ENCODE assay signal across 8 cellular contexts in genomic region chr9:77177143-77177893, GRCh38. TPM values are rescaled to one million over a fixed set of nuclear protein-coding genes. Genes with fewer than 3 reads are reported as not detected.
A peak's percentile ranks its signal among the peaks of the same experiment; 100 is the strongest.
DNase-seq lines count a peak whose midpoint lies in the region; ATAC-seq and TF ChIP-seq lines count a peak whose summit lies in the region.

TSS of gene VPS13A (plus strand) at chr9:77177534. CDS start at chr9:77177705, 171 bp downstream.

- DNase-seq in BE2C (peak; percentile 99), NCI-H510A (lab: John Stamatoyannopoulos, UW) (peak; percentile 98), colonic mucosa (peak; percentile 96)
- peak; percentile 92 to 93 for DNase-seq in activated CD4-positive, alpha-beta T cell treated with anti-CD3 and anti-CD28 coated beads for 24 hours (ENCODE audit: low read depth in 2 of 2)
- peak; percentile 95 for DNase-seq in stimulated activated CD4-positive, alpha-beta T cell treated with anti-CD3 and anti-CD28 coated beads, Interleukin-1b, Interleukin-23, amount 100 ng/mL, for 48 hours

- TF ChIP-seq POLR2A in GM19193 (IDR thresholded peaks at IDR 0.05; ENCODE audit: extremely low read depth, insufficient read depth, insufficient read length) = peak; percentile 67

- H3K27me3 ChIP-seq in BE2C (no peaks in the 10 kb centered on the region), colonic mucosa (no peaks in the 10 kb centered on the region), layer of hippocampus (ENCODE audit: control insufficient read depth, insufficient read depth, low read length) (no peaks in the 10 kb centered on the region)

- TF ChIP-seq CTCF in BE2C (IDR thresholded peaks at IDR 0.05; ENCODE audit: low read depth, low read length) = no peak
- TF ChIP-seq CTCF in colonic mucosa (IDR thresholded peaks at IDR 0.05) = no peak

- H3K9me3 ChIP-seq in BE2C = no peaks in the 10 kb centered on the region
- H3K9me3 ChIP-seq in colonic mucosa = no peaks in the 10 kb centered on the region

- ATAC-seq in HG03439 (IDR thresholded peaks at IDR 0.05; ENCODE audit: unreplicated experiment) = peak; percentile 88

- H3K9ac ChIP-seq in colonic mucosa (ENCODE audit: low read depth in 2 of 2, low read length in 2 of 2) = peak within 1 kb of the TSS; percentile 77 to 79

- H3K4me1 ChIP-seq in BE2C = no peaks in the 10 kb centered on the region; the same call in 1 of the 2 replicates
- H3K4me1 ChIP-seq in colonic mucosa = no peaks in the 10 kb centered on the region

- peak within 1 kb of the TSS; percentile 78 for H3K4me3 ChIP-seq in BE2C (ENCODE audit: low read depth, low read length)
- H3K4me3 ChIP-seq in colonic mucosa = peak within 1 kb of the TSS; percentile 71

- intact Hi-C loops in colonic mucosa (cut with DNase I) = loop anchor here (10.0 kb wide), 1 partner anchor 857 kb away; the partner anchor contains the start of gene GNAQ

- peak within 1 kb of the TSS; percentile 70 for H3K27ac ChIP-seq in colonic mucosa
- H3K27ac ChIP-seq in layer of hippocampus (ENCODE audit: low read depth, low read length) = peak within 1 kb of the TSS; percentile 55

- no peaks in the 10 kb centered on the region for H3K36me3 ChIP-seq in BE2C
- no peaks in the 10 kb centered on the region for H3K36me3 ChIP-seq in colonic mucosa

RNA-seq across cellular contexts. Expression of gene VPS13A, which starts in this region (rescaled TPM):
- 10.5 TPM for polyA plus RNA-seq in BE2C (2012; ENCODE audit: insufficient read depth, insufficient read length, low read depth)
- total RNA-seq in colonic mucosa = 10 to 100 TPM; 31.8 to 45.2 TPM

Comparison
In these comparisons a context has a peak if more than half of its experiments do, and no peak if none do; other contexts are left out.
1. Peak in every context shown above with its lines: DNase-seq, ATAC-seq, H3K4me3 ChIP-seq and H3K27ac ChIP-seq.